31 cellular contexts compared by ENCODE assay signal in the genomic region with DNA sequence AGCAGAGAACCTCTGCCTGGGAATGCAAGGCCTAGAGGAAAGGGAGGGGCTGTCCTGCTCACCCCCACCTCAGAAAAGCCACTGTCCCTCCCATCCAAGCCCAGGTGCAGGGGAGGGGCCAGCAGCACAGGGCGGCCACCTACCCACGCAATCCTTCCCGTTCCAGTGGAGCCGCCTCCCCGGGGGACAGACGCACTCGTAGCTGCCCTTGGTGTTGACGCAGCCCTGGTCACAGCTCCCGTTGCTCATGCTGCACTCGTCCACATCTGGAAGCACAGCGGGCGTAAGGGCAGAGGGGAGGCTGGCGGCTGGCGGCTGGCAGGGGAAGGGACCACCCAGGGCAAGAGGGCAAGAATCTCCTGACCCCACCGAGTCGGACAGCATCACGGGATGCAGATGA. TPM values are rescaled to one million over a fixed set of nuclear protein-coding genes. Genes with fewer than 3 reads are reported as not detected.
DNase-seq lines count a peak whose midpoint lies in the region; ATAC-seq and TF ChIP-seq lines count a peak whose summit lies in the region.
"Had no signal": no experiment of that assay in that cellular context is flagged by ENCODE, and none has a peak within 500 bp of the region (broad histone marks: within the 10 kb centered on the region; RNA-seq: fewer than 3 reads in every experiment).

No MANE protein-coding gene starts in this region.

- no peak for ATAC-seq in GM19328 (IDR thresholded peaks at IDR 0.05; ENCODE audit: unreplicated experiment)
- ATAC-seq: activated CD4-positive, alpha-beta T cell treated with anti-CD3 and anti-CD28 coated beads for 36 hours; CD8-positive, alpha-beta T cell; left colon; stimulated activated naive CD8-positive, alpha-beta T cell treated with anti-CD3 and anti-CD28 coated beads, Interleukin-15, amount 100 ng/mL, for 72 hours had no signal

- peaks cover 12% of the 10 kb centered on the region for H3K4me1 Mint-ChIP-seq in progenitor cell of endocrine pancreas (ENCODE audit: low read depth)

- no peaks in the 10 kb centered on the region for H3K36me3 Mint-ChIP-seq in progenitor cell of endocrine pancreas (ENCODE audit: insufficient read depth)
- H3K36me3 Mint-ChIP-seq: activated naive CD4-positive, alpha-beta T cell treated with anti-CD3 and anti-CD28 coated beads, Interleukin-2, amount 50 U/mL, for 24 hours; CD8-positive, alpha-beta T cell had no signal

- no peak overlapping the region for H3K27ac Mint-ChIP-seq in progenitor cell of endocrine pancreas
- H3K27ac Mint-ChIP-seq: activated CD4-positive, alpha-beta T cell treated with anti-CD3 and anti-CD28 coated beads for 36 hours; activated naive CD4-positive, alpha-beta T cell treated with anti-CD3 and anti-CD28 coated beads, Interleukin-2, amount 50 U/mL, for 24 hours; CD8-positive, alpha-beta T cell; stimulated activated naive CD8-positive, alpha-beta T cell treated with anti-CD3 and anti-CD28 coated beads, Interleukin-15, amount 100 ng/mL, for 72 hours; T-helper 2 cell treated with Interferon-gamma antibody and Interleukin-4, amounts not matched to agents 5 μg/mL and 100 μg/mL, for 36 hours had no signal

- no peak overlapping the region for H3K27ac ChIP-seq in spleen
- H3K27ac ChIP-seq: parathyroid adenoma, Peyer's patch, thoracic aorta had no signal

- peaks cover 40% of the 10 kb centered on the region for H3K27me3 Mint-ChIP-seq in progenitor cell of endocrine pancreas
- H3K27me3 Mint-ChIP-seq: activated naive CD4-positive, alpha-beta T cell treated with anti-CD3 and anti-CD28 coated beads, Interleukin-2, amount 50 U/mL, for 24 hours had no signal

- DNase-seq in NCI-H2227 (lab: John Stamatoyannopoulos, UW; ENCODE audit: unreplicated experiment) (peak; percentile 13), NCI-H2227 treated with DMSO at 0.1 percent for 48 hours (lab: John Stamatoyannopoulos, UW) (no peak), H7 (peak; percentile 78), brain pericyte (ENCODE audit: low read depth, low spot score) (peak; percentile 70), retina (peak; percentile 47), progenitor cell of endocrine pancreas (ENCODE audit: low spot score, unreplicated experiment) (no peak), spleen (no peak)
- DNase-seq: 8988T; activated CD4-positive, alpha-beta T cell treated with anti-CD3 and anti-CD28 coated beads for 36 hours; amniotic stem cell; CD8-positive, alpha-beta T cell; DMS 273 treated with DMSO at 0.1 percent for 48 hours; GOT3; hypothalamus; left colon; mammary epithelial cell; NCI-H1105 treated with DMSO at 0.1 percent for 48 hours; NCI-H1930; NCI-H774; Peyer's patch; right cardiac atrium; SHP77 treated with DMSO at 0.1 percent for 48 hours; stimulated activated CD4-positive, alpha-beta T cell treated with anti-CD3 and anti-CD28 coated beads, Interleukin-2, amount 100 ng/mL, for 48 hours; stimulated activated naive CD8-positive, alpha-beta T cell treated with anti-CD3 and anti-CD28 coated beads, Interleukin-15, amount 100 ng/mL, for 72 hours had no signal

- WGBS in spleen, 5 donors, result 68 to 88% (median 75%) methylated on average over 11 to 17 of the region's 17 CpGs

- H3K36me3 ChIP-seq in H7 (replicated peaks; ENCODE audit: control insufficient read depth, insufficient read depth, low read length) (no peaks in the 10 kb centered on the region), spleen (no peaks in the 10 kb centered on the region)
- H3K36me3 ChIP-seq: breast epithelium, Peyer's patch, thoracic aorta had no signal

- no peaks in the 10 kb centered on the region for H3K9me3 ChIP-seq in spleen
- H3K9me3 ChIP-seq: breast epithelium, Peyer's patch, thoracic aorta had no signal

- H3K4me3 Mint-ChIP-seq in progenitor cell of endocrine pancreas (ENCODE audit: low read depth), result no peak overlapping the region
- H3K4me3 Mint-ChIP-seq: activated CD4-positive, alpha-beta T cell treated with anti-CD3 and anti-CD28 coated beads for 36 hours; CD8-positive, alpha-beta T cell; stimulated activated naive CD8-positive, alpha-beta T cell treated with anti-CD3 and anti-CD28 coated beads, Interleukin-15, amount 100 ng/mL, for 72 hours; T-helper 2 cell treated with Interferon-gamma antibody and Interleukin-4, amounts not matched to agents 5 μg/mL and 100 μg/mL, for 36 hours had no signal

- TF ChIP-seq POLR2A in spleen (IDR thresholded peaks at IDR 0.05), result no peak

- H3K4me1 ChIP-seq in spleen, result peaks cover 0 to 24% (median 19%) of the 10 kb centered on the region in 6 donors
- H3K4me1 ChIP-seq: parathyroid adenoma, Peyer's patch had no signal

- H3K4me3 ChIP-seq in H7 (ENCODE audit: insufficient read depth, low read depth, low read length), result no peak overlapping the region
- H3K4me3 ChIP-seq in spleen, result no peak overlapping the region
- H3K4me3 ChIP-seq: Peyer's patch, thoracic aorta had no signal

- TF ChIP-seq CTCF in progenitor cell of endocrine pancreas (IDR thresholded peaks at IDR 0.05; ENCODE audit: unreplicated experiment) (no peak), spleen (IDR thresholded peaks at IDR 0.05 in 8 of 11, conservative IDR thresholded peaks at IDR 0.05 in 3 of 11) (no peak)

- no peaks in the 10 kb centered on the region for H3K27me3 ChIP-seq in H7 (ENCODE audit: control insufficient read depth, insufficient read depth, low read length)
- H3K27me3 ChIP-seq in spleen (replicated peaks in 1 of 7), result peaks cover 0 to 16% (median 0%) of the 10 kb centered on the region in 7 donors
- H3K27me3 ChIP-seq: breast epithelium, Peyer's patch had no signal

- intact Hi-C loops in spleen (cut with DNase I; ENCODE audit: low total_unique reads), result no loop called here

- H3K9me3 Mint-ChIP-seq in progenitor cell of endocrine pancreas (ENCODE audit: low read depth), result no peaks in the 10 kb centered on the region
- H3K9me3 Mint-ChIP-seq: activated naive CD4-positive, alpha-beta T cell treated with anti-CD3 and anti-CD28 coated beads, Interleukin-2, amount 50 U/mL, for 24 hours; CD8-positive, alpha-beta T cell; nephron; stimulated activated naive CD8-positive, alpha-beta T cell treated with anti-CD3 and anti-CD28 coated beads, Interleukin-15, amount 100 ng/mL, for 72 hours; T-helper 2 cell treated with Interferon-gamma antibody and Interleukin-4, amounts not matched to agents 5 μg/mL and 100 μg/mL, for 36 hours had no signal

RNA-seq across cellular contexts. Expression of a gene that starts 40.3 kb away (rescaled TPM):
- total RNA-seq in H7 (2014; rRNA removed; shearing (Covaris generic)), result 90.5 and 100 TPM in 2 replicates
- total RNA-seq in progenitor cell of endocrine pancreas (40.9 and 43.9 TPM in 2 replicates), spleen (10 to 100 TPM; 16.6 to 21.6 (median 19.9) TPM)
- 10 to 100 TPM in 2 of 3 donors, 1 to 10 TPM in 1; 8.7 to 19.3 (median 11.3) TPM for polyA plus RNA-seq in spleen

Comparison
In these comparisons a context has a peak if more than half of its experiments do, and no peak if none do; other contexts are left out.
1. DNase-seq: peak in NCI-H2227 (single experiment), H7 (single experiment), brain pericyte (single experiment) and retina (single experiment); none in NCI-H2227 treated with DMSO at 0.1 percent for 48 hours (single experiment), progenitor cell of endocrine pancreas (single experiment) and spleen (single experiment).